3 cellular contexts compared by ENCODE assay signal in the genomic region with DNA sequence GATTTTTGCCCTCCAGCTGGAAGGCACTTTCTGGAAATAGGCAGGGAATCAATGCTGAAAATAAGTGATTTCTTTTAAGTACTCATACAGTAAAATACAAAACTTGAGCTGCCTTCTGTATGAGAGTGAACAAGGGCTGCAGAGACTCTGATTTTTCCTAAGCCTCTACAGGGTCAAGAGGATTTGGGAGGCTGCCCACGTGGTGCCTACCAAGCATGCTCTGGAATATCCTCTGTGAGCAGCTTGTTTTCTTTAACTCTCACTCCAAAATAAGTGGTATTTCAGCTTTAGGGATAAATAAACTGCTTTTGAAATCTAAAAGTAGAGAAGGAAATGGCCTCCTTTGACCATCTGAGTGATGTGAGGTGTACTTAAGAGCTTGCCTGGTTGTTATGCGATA.
TF ChIP-seq lines count a peak whose summit lies in the region.

No MANE protein-coding gene starts in this region.

TF ChIP-seq in GM23338, 12 proteins besides CTCF, POLR2A, EP300 and RAD21 (continues in another document):
- TF ChIP-seq ZNF114 (CRISPR knock-in tag; IDR thresholded peaks at IDR 0.05) (no peak), ETS1 (IDR thresholded peaks at IDR 0.05) (no peak), ZNF462 (CRISPR knock-in tag; IDR thresholded peaks at IDR 0.05) (no peak)

TF ChIP-seq in HEK293, 187 proteins besides CTCF, POLR2A, EP300 and RAD21:
- TF ChIP-seq ZNF335 (tag by site-specific recombination; conservative IDR thresholded peaks at IDR 0.05) (peak; percentile 34), ZNF404 (tag by site-specific recombination; IDR thresholded peaks at IDR 0.05) (no peak)

TF ChIP-seq in H1, 55 proteins besides CTCF, POLR2A, EP300 and RAD21:
- TF ChIP-seq PHF8 (conservative IDR thresholded peaks at IDR 0.05; ENCODE audit: low read depth, low read length) = no peak
- no peak for TF ChIP-seq SIX5 (IDR thresholded peaks at IDR 0.05; ENCODE audit: low read depth, low read length)
- no peak for TF ChIP-seq RFX5 (IDR thresholded peaks at IDR 0.05; ENCODE audit: borderline replicate concordance, low read depth, low read length)
